In genomic region chr10:43574906-43575305, GRCh38 we compare ENCODE assay signal across 9 cellular contexts. TPM values are rescaled to one million over a fixed set of nuclear protein-coding genes. Genes with fewer than 3 reads are reported as not detected.
DNase-seq lines count a peak whose midpoint lies in the region; ATAC-seq and TF ChIP-seq lines count a peak whose summit lies in the region.
"Had no signal": no experiment of that assay in that cellular context is flagged by ENCODE, and none has a peak within 500 bp of the region (broad histone marks: within the 10 kb centered on the region; RNA-seq: fewer than 3 reads in every experiment).

No MANE protein-coding gene starts in this region.

- peaks cover 19% of the 10 kb centered on the region for H3K36me3 Mint-ChIP-seq in effector memory CD8-positive, alpha-beta T cell (ENCODE audit: insufficient read depth)
- H3K36me3 Mint-ChIP-seq in osteocyte (ENCODE audit: unreplicated experiment) = peaks cover 5% of the 10 kb centered on the region

- no peaks in the 10 kb centered on the region for H3K27me3 Mint-ChIP-seq in effector memory CD8-positive, alpha-beta T cell
- peaks cover 24% of the 10 kb centered on the region for H3K27me3 Mint-ChIP-seq in osteocyte (ENCODE audit: unreplicated experiment)

- no peak for DNase-seq in effector memory CD8-positive, alpha-beta T cell
- DNase-seq in osteocyte (ENCODE audit: extremely low spot score, unreplicated experiment) (no peak), COLO668 (lab: John Stamatoyannopoulos, UW; ENCODE audit: unreplicated experiment) (no peak), erythroblast (lab: John Stamatoyannopoulos, UW) (no peak), DMS114 treated with DMSO at 0.1 percent for 48 hours (lab: John Stamatoyannopoulos, UW; ENCODE audit: unreplicated experiment) (no peak)

- no peak overlapping the region for H3K27ac ChIP-seq in BLaER1
- H3K27ac ChIP-seq: SJSA1 had no signal

- peak overlapping the region; percentile 66 for H3K4me3 ChIP-seq in BLaER1
- H3K4me3 ChIP-seq in Loucy (ENCODE audit: low read length, poor library complexity, severe bottlenecking) = peak overlapping the region; percentile 66

- H3K4me1 ChIP-seq in BLaER1 = peaks cover 19% of the 10 kb centered on the region
- peaks cover 7% of the 10 kb centered on the region for H3K4me1 ChIP-seq in Loucy (ENCODE audit: insufficient read depth, low read length, poor library complexity, severe bottlenecking)
- H3K4me1 ChIP-seq: SJSA1 had no signal

- peak overlapping the region; percentile 91 to 95 for H3K27ac Mint-ChIP-seq in effector memory CD8-positive, alpha-beta T cell
- peak overlapping the region; percentile 63 for H3K27ac Mint-ChIP-seq in osteocyte (ENCODE audit: unreplicated experiment)

- peaks cover 4 to 16% of the 10 kb centered on the region in 2 donors for H3K9me3 Mint-ChIP-seq in effector memory CD8-positive, alpha-beta T cell
- H3K9me3 Mint-ChIP-seq in osteocyte (ENCODE audit: unreplicated experiment) = no peaks in the 10 kb centered on the region

- H4K20me1 ChIP-seq in BLaER1 = no peaks in the 10 kb centered on the region
- H4K20me1 ChIP-seq in Loucy (ENCODE audit: insufficient read depth, low read length, poor library complexity, severe bottlenecking) = no peaks in the 10 kb centered on the region

- no peak overlapping the region for H3K9ac ChIP-seq in BLaER1
- H3K9ac ChIP-seq in Loucy (ENCODE audit: low read depth, low read length, poor library complexity, severe bottlenecking) = peak overlapping the region; percentile 46

- no peak for TF ChIP-seq POLR2A in erythroblast (IDR thresholded peaks at IDR 0.05; ENCODE audit: low read length)

- H3K79me2 ChIP-seq in Loucy (ENCODE audit: insufficient read depth, low read length) = no peaks in the 10 kb centered on the region

- H3K27me3 ChIP-seq in BLaER1 (no peaks in the 10 kb centered on the region), Loucy (ENCODE audit: insufficient read depth, low read length, poor library complexity, severe bottlenecking) (no peaks in the 10 kb centered on the region)
- H3K27me3 ChIP-seq: SJSA1 had no signal

- peaks cover 53% of the 10 kb centered on the region for H3K9me3 ChIP-seq in BLaER1
- H3K9me3 ChIP-seq in Loucy (ENCODE audit: insufficient read depth, low read depth, low read length) = 0 out of 2 replicates have a peak, but pooled peaks cover 3% of the 10 kb centered on the region

- TF ChIP-seq CTCF in Loucy (conservative IDR thresholded peaks at IDR 0.05; ENCODE audit: low read length) (no peak), osteocyte (IDR thresholded peaks at IDR 0.05) (no peak)

- H3K4me3 Mint-ChIP-seq in effector memory CD8-positive, alpha-beta T cell = peak overlapping the region; percentile 89
- H3K4me3 Mint-ChIP-seq in osteocyte (ENCODE audit: unreplicated experiment) = peak overlapping the region; percentile 80

- peaks cover 31% of the 10 kb centered on the region in 2 donors for H3K4me1 Mint-ChIP-seq in effector memory CD8-positive, alpha-beta T cell (ENCODE audit: low read depth in 2 of 2)
- H3K4me1 Mint-ChIP-seq in osteocyte (ENCODE audit: unreplicated experiment) = peaks cover 16% of the 10 kb centered on the region

- peaks cover 4% of the 10 kb centered on the region for H3K36me3 ChIP-seq in BLaER1
- H3K36me3 ChIP-seq in Loucy (ENCODE audit: insufficient read depth, low read length) = no peaks in the 10 kb centered on the region
- H3K36me3 ChIP-seq: SJSA1 had no signal

- no peaks in the 10 kb centered on the region for H3K9me2 ChIP-seq in Loucy (replicated peaks; ENCODE audit: low read depth, low read length)

- 0 out of 2 replicates have a peak overlapping the region, but pooled peaks have one; percentile 62 for H2AFZ ChIP-seq in Loucy (ENCODE audit: low read length)

- no peaks in the 10 kb centered on the region for H3F3A ChIP-seq in Loucy (ENCODE audit: low read depth)

- ATAC-seq in effector memory CD8-positive, alpha-beta T cell (replicated peaks) = no peak
- no peak for ATAC-seq in GM21786 (IDR thresholded peaks at IDR 0.05; ENCODE audit: unreplicated experiment)

- H3K4me2 ChIP-seq in BLaER1 (peak overlapping the region; percentile 65), Loucy (ENCODE audit: low read depth, low read length, poor library complexity, severe bottlenecking) (peak overlapping the region; percentile 66)

RNA-seq across cellular contexts. Expression of gene ZNF239, which starts 0.5 kb away (rescaled TPM):
- total RNA-seq in osteocyte = 3.7 and 4.5 TPM in 2 replicates

RNA-seq across cellular contexts. Expression of gene ZNF485, which starts 31.3 kb away (rescaled TPM):
- 1.7 and 2.4 TPM in 2 replicates for total RNA-seq in osteocyte
